20 cellular contexts compared by ENCODE assay signal in the genomic region with DNA sequence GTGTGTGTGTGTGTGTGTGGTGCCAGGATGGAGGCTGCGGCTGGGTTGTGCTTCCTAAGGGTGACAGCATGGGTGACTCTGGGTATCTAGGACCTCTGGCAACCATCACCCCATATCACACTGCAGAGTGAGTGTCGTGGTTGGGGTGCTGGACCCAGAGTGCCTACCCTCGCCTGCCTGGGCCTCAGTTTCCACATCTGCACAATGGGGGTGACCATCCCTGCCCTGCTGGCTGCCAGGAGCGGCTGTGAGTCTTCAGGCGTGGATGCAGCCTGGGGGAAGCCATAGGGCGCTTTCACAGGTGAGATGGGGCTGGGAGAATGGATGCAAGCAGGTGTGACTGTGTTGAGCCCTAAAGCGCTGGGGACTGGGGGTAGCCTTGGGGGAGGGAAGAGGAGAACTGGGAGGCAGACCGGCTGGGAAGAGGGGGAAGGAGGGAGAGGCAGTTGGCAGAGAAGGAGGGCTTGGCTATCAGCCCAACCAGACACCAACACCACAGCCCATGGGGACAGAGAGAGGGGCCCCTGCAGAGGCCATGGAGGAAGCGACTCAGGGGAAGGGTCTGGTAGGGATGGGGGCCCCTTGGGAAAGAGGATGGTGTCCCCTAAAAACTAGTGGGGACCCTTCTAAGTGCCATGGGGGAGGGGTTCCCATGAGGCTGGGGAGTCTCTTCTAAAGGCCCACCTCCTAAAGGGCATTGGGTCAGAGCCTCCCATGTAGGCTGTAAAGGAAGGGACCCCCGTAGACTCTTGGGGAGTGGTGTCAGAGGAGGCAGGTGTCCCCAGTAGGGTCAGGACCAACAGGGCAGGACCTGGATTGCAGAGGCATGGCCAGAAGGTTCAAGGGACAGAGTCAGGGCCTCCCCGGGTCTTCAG. TPM values are rescaled to one million over a fixed set of nuclear protein-coding genes. Genes with fewer than 3 reads are reported as not detected.
DNase-seq lines count a peak whose midpoint lies in the region; ATAC-seq and TF ChIP-seq lines count a peak whose summit lies in the region.
"Had no signal": no experiment of that assay in that cellular context is flagged by ENCODE, and none has a peak within 500 bp of the region (broad histone marks: within the 10 kb centered on the region; RNA-seq: fewer than 3 reads in every experiment).

No MANE protein-coding gene starts in this region.

- 91% methylated on average over 10 of the region's 11 CpGs for WGBS in mesenchymal stem cell

- H4K8ac ChIP-seq in mesenchymal stem cell (ENCODE audit: low read length): no peak overlapping the region

- H3K27me3 ChIP-seq in BLaER1 treated with 17β-estradiol and CSF1 and Interleukin-3, amounts not matched to agents 10 nM and 100 nM: no peaks in the 10 kb centered on the region
- H3K27me3 ChIP-seq in mesenchymal stem cell (ENCODE audit: control insufficient read depth in 1 of 2, insufficient read depth in 1 of 2, low read length in 2 of 2): peaks cover 0 to 27% of the 10 kb centered on the region in 2 experiments
- H3K27me3 ChIP-seq: body of pancreas, esophagus squamous epithelium, heart right ventricle, tibial artery had no signal

- no peak overlapping the region for H2BK15ac ChIP-seq in mesenchymal stem cell (ENCODE audit: low read depth, poor library complexity, severe bottlenecking)

- peak overlapping the region in 10 of 11 experiments; percentile 76 to 98 (median 88); a peak in 14 of 22 replicates for H3K4me2 ChIP-seq in BLaER1 treated with 17β-estradiol and CSF1 and Interleukin-3, amounts not matched to agents 10 nM and 100 nM
- no peak overlapping the region for H3K4me2 ChIP-seq in mesenchymal stem cell (ENCODE audit: low read length, poor library complexity, severe bottlenecking)

- peaks cover 22% of the 10 kb centered on the region for H3K36me3 Mint-ChIP-seq in brain
- no peaks in the 10 kb centered on the region for H3K36me3 Mint-ChIP-seq in natural killer cell treated with Interleukin-12 subunit alpha and Interleukin-12 subunit beta and Interleukin-15 and Interleukin-18, amount 100 ng/mL, for 72 hours

- no peak overlapping the region for H3K27ac ChIP-seq in BLaER1 treated with 17β-estradiol and CSF1 and Interleukin-3, amounts not matched to agents 10 nM and 100 nM
- H3K27ac ChIP-seq in mesenchymal stem cell (ENCODE audit: low read length, poor library complexity, severe bottlenecking): no peak overlapping the region
- H3K27ac ChIP-seq: body of pancreas, esophagus squamous epithelium had no signal

- no peaks in the 10 kb centered on the region for H3K9me3 ChIP-seq in BLaER1 treated with 17β-estradiol and CSF1 and Interleukin-3, amounts not matched to agents 10 nM and 100 nM (replicated peaks in 1 of 11)
- H3K9me3 ChIP-seq in mesenchymal stem cell (ENCODE audit: control insufficient read depth, low read length): no peaks in the 10 kb centered on the region
- H3K9me3 ChIP-seq: body of pancreas, esophagus squamous epithelium, heart right ventricle, tibial artery had no signal

- no peak overlapping the region for H3K14ac ChIP-seq in mesenchymal stem cell (ENCODE audit: low read length in 2 of 2)

- peak overlapping the region; percentile 87 to 99 (median 93) for H3K27ac Mint-ChIP-seq in brain
- peak overlapping the region; percentile 3 to 7 for H3K27ac Mint-ChIP-seq in natural killer cell treated with Interleukin-12 subunit alpha and Interleukin-12 subunit beta and Interleukin-15 and Interleukin-18, amount 100 ng/mL, for 72 hours
- H3K27ac Mint-ChIP-seq: activated naive CD4-positive, alpha-beta T cell treated with anti-CD3 and anti-CD28 coated beads for 36 hours had no signal

- DNase-seq in GM20000 (ENCODE audit: low spot score) (peak; percentile 38), omental fat pad (ENCODE audit: low spot score) (no peak), mesenchymal stem cell (no peak)
- no peak for DNase-seq in natural killer cell treated with Interleukin-12 subunit alpha and Interleukin-12 subunit beta and Interleukin-15 and Interleukin-18, amount 100 ng/mL, for 72 hours (ENCODE audit: low spot score)
- DNase-seq: activated CD8-positive, alpha-beta memory T cell treated with anti-CD3 and anti-CD28 coated beads, Interleukin-2, amount 50 U/mL, for 48 hours; activated naive CD4-positive, alpha-beta T cell treated with anti-CD3 and anti-CD28 coated beads for 36 hours; body of pancreas; DMS53; esophagus squamous epithelium; heart right ventricle; kidney glomerular epithelial cell; NCI-H1048; SIG-M5; stimulated activated CD4-positive, alpha-beta T cell treated with anti-CD3 and anti-CD28 coated beads, Interleukin-4, amount 100 ng/mL, for 4 hours; T-helper 9 cell; tibial artery had no signal

- H2AFZ ChIP-seq in mesenchymal stem cell (ENCODE audit: low read depth, low read length): no peak overlapping the region

- peaks cover 0 to 4% (median 0%) of the 10 kb centered on the region in 5 experiments for H3K9me3 Mint-ChIP-seq in brain
- peaks cover 3% of the 10 kb centered on the region for H3K9me3 Mint-ChIP-seq in natural killer cell treated with Interleukin-12 subunit alpha and Interleukin-12 subunit beta and Interleukin-15 and Interleukin-18, amount 100 ng/mL, for 72 hours
- H3K9me3 Mint-ChIP-seq: activated naive CD4-positive, alpha-beta T cell treated with anti-CD3 and anti-CD28 coated beads for 36 hours had no signal

- peaks cover 0 to 35% (median 11%) of the 10 kb centered on the region in 11 experiments; a peak in 10 of 22 replicates for H3K36me3 ChIP-seq in BLaER1 treated with 17β-estradiol and CSF1 and Interleukin-3, amounts not matched to agents 10 nM and 100 nM
- H3K36me3 ChIP-seq in mesenchymal stem cell (ENCODE audit: control insufficient read depth in 1 of 2, insufficient read depth in 2 of 2, low read depth in 1 of 2, low read length in 2 of 2): peaks cover 23 to 36% of the 10 kb centered on the region in 2 experiments

- no peak overlapping the region for H4K91ac ChIP-seq in mesenchymal stem cell (ENCODE audit: low read length)

- H3K4me3 ChIP-seq in BLaER1 treated with 17β-estradiol and CSF1 and Interleukin-3, amounts not matched to agents 10 nM and 100 nM: peak overlapping the region in 3 of 10 experiments; percentile 51 to 73 (median 65); a peak in 5 of 20 replicates
- peak overlapping the region in 1 of 2 experiments; percentile 98 for H3K4me3 ChIP-seq in mesenchymal stem cell (ENCODE audit: insufficient read depth in 1 of 2, low read depth in 1 of 2, low read length in 2 of 2)
- H3K4me3 ChIP-seq: body of pancreas had no signal

- no peak for ATAC-seq in natural killer cell treated with Interleukin-12 subunit alpha and Interleukin-12 subunit beta and Interleukin-15 and Interleukin-18, amount 100 ng/mL, for 72 hours
- ATAC-seq in omental fat pad (ENCODE audit: low FRiP score) (no peak), HG02610 (IDR thresholded peaks at IDR 0.05; ENCODE audit: unreplicated experiment) (no peak), HG03378 (IDR thresholded peaks at IDR 0.05; ENCODE audit: unreplicated experiment) (no peak)
- ATAC-seq: body of pancreas, heart right ventricle had no signal

- no peak overlapping the region for H3K9ac ChIP-seq in BLaER1 treated with 17β-estradiol and CSF1 and Interleukin-3, amounts not matched to agents 10 nM and 100 nM
- no peak overlapping the region for H3K9ac ChIP-seq in mesenchymal stem cell (ENCODE audit: low read length)

- no peak overlapping the region for H3K18ac ChIP-seq in mesenchymal stem cell (ENCODE audit: low read depth in 1 of 2, low read length in 2 of 2)

- no peak overlapping the region for H2BK5ac ChIP-seq in mesenchymal stem cell (ENCODE audit: low read depth, low read length, poor library complexity, severe bottlenecking)

- H3K23ac ChIP-seq in mesenchymal stem cell (ENCODE audit: low read length in 2 of 2): no peak overlapping the region

- peaks cover 0 to 39% (median 0%) of the 10 kb centered on the region in 11 experiments; a peak in 9 of 22 replicates for H4K20me1 ChIP-seq in BLaER1 treated with 17β-estradiol and CSF1 and Interleukin-3, amounts not matched to agents 10 nM and 100 nM

- peaks cover 40% of the 10 kb centered on the region for H3K4me1 Mint-ChIP-seq in brain
- H3K4me1 Mint-ChIP-seq in natural killer cell treated with Interleukin-12 subunit alpha and Interleukin-12 subunit beta and Interleukin-15 and Interleukin-18, amount 100 ng/mL, for 72 hours (ENCODE audit: low read depth in 2 of 2): peaks cover 13 to 14% of the 10 kb centered on the region in 2 donors

- peaks cover 6 to 25% (median 18%) of the 10 kb centered on the region in 10 experiments; a peak in 18 of 20 replicates for H3K4me1 ChIP-seq in BLaER1 treated with 17β-estradiol and CSF1 and Interleukin-3, amounts not matched to agents 10 nM and 100 nM
- peaks cover 20% of the 10 kb centered on the region for H3K4me1 ChIP-seq in mesenchymal stem cell (ENCODE audit: control insufficient read depth, insufficient read depth, low read depth, low read length)

- peaks cover 6% of the 10 kb centered on the region for H3K79me1 ChIP-seq in mesenchymal stem cell (replicated peaks; ENCODE audit: low read length, poor library complexity, severe bottlenecking)

- H2BK120ac ChIP-seq in mesenchymal stem cell (ENCODE audit: low read depth, low read length): no peak overlapping the region

- peak overlapping the region; percentile 93 to 100 (median 95) for H3K4me3 Mint-ChIP-seq in brain
- H3K4me3 Mint-ChIP-seq in natural killer cell treated with Interleukin-12 subunit alpha and Interleukin-12 subunit beta and Interleukin-15 and Interleukin-18, amount 100 ng/mL, for 72 hours: peak overlapping the region; percentile 81

- TF ChIP-seq CTCF in GM20000 (IDR thresholded peaks at IDR 0.05; ENCODE audit: extremely low read depth, missing control alignments) (no peak), brain (conservative IDR thresholded peaks at IDR 0.05) (no peak), omental fat pad (IDR thresholded peaks at IDR 0.05) (no peak)

- no peak overlapping the region for H2BK12ac ChIP-seq in mesenchymal stem cell (ENCODE audit: low read length in 2 of 2)

- no peak overlapping the region for H2AK5ac ChIP-seq in mesenchymal stem cell (ENCODE audit: low read length, severe bottlenecking)

- H3K4ac ChIP-seq in mesenchymal stem cell (ENCODE audit: low read depth in 1 of 2, low read length in 2 of 2): no peak overlapping the region

- peaks cover 10% of the 10 kb centered on the region for H3K27me3 Mint-ChIP-seq in brain
- H3K27me3 Mint-ChIP-seq in natural killer cell treated with Interleukin-12 subunit alpha and Interleukin-12 subunit beta and Interleukin-15 and Interleukin-18, amount 100 ng/mL, for 72 hours: peaks cover 0 to 6% of the 10 kb centered on the region in 2 donors

RNA-seq across cellular contexts. Expression of a gene that starts 1.7 kb away (rescaled TPM):
- 60.6 TPM for polyA plus RNA-seq in brain (ENCODE audit: insufficient read depth, low read depth, low replicate concordance)
- 10 to 100 TPM in 1 of 2 donors, 1 to 10 TPM in 1; 9.4 to 11.3 TPM for total RNA-seq in natural killer cell treated with Interleukin-12 subunit alpha and Interleukin-12 subunit beta and Interleukin-15 and Interleukin-18, amount 100 ng/mL, for 72 hours
- total RNA-seq in omental fat pad: 10 to 100 TPM in 3 of 4 donors, 1 to 10 TPM in 1; 10.0 to 30.6 (median 13.9) TPM
- polyA plus RNA-seq in mesenchymal stem cell (2013, experiment 1 of 2): 51.5 TPM
- polyA plus RNA-seq in mesenchymal stem cell (2013, experiment 2 of 2): 51.8 TPM

RNA-seq across cellular contexts. Expression of a gene that starts 10.6 kb away (rescaled TPM):
- 19.1 TPM for polyA plus RNA-seq in brain (ENCODE audit: insufficient read depth, low read depth, low replicate concordance)
- 10 to 100 TPM; 26.5 to 37.8 TPM for total RNA-seq in natural killer cell treated with Interleukin-12 subunit alpha and Interleukin-12 subunit beta and Interleukin-15 and Interleukin-18, amount 100 ng/mL, for 72 hours
- 10 to 100 TPM; 12.0 to 22.4 (median 16.6) TPM for total RNA-seq in omental fat pad
- 22.5 TPM for polyA plus RNA-seq in mesenchymal stem cell (2013, experiment 1 of 2)
- 20.6 TPM for polyA plus RNA-seq in mesenchymal stem cell (2013, experiment 2 of 2)

RNA-seq across cellular contexts. Expression of a gene that starts 10.8 kb away (rescaled TPM):
- polyA plus RNA-seq in brain (ENCODE audit: insufficient read depth, low read depth, low replicate concordance): 162 TPM
- total RNA-seq in natural killer cell treated with Interleukin-12 subunit alpha and Interleukin-12 subunit beta and Interleukin-15 and Interleukin-18, amount 100 ng/mL, for 72 hours: 10 to 100 TPM; 35.8 to 54.3 TPM
- 100 to 1,000 TPM; 144 to 252 (median 185) TPM for total RNA-seq in omental fat pad
- polyA plus RNA-seq in mesenchymal stem cell (2013, experiment 1 of 2): 109 TPM
- polyA plus RNA-seq in mesenchymal stem cell (2013, experiment 2 of 2): 119 TPM

RNA-seq across cellular contexts. Expression of a gene that starts 17.5 kb away (rescaled TPM):
- polyA plus RNA-seq in brain (ENCODE audit: insufficient read depth, low read depth, low replicate concordance): 29.2 TPM
- total RNA-seq in natural killer cell treated with Interleukin-12 subunit alpha and Interleukin-12 subunit beta and Interleukin-15 and Interleukin-18, amount 100 ng/mL, for 72 hours: 10 to 100 TPM; 17.5 to 33.4 TPM
- total RNA-seq in omental fat pad: 10 to 100 TPM in 3 of 4 donors, 1 to 10 TPM in 1; 8.6 to 33.3 (median 16.8) TPM
- 15.2 TPM for polyA plus RNA-seq in mesenchymal stem cell (2013, experiment 1 of 2)
- polyA plus RNA-seq in mesenchymal stem cell (2013, experiment 2 of 2): 15.4 TPM

RNA-seq across cellular contexts. Expression of a gene that starts 17.6 kb away (rescaled TPM):
- polyA plus RNA-seq in brain (ENCODE audit: insufficient read depth, low read depth, low replicate concordance): 1.5 TPM
- 1 to 10 TPM; 1.6 to 3.0 TPM for total RNA-seq in natural killer cell treated with Interleukin-12 subunit alpha and Interleukin-12 subunit beta and Interleukin-15 and Interleukin-18, amount 100 ng/mL, for 72 hours
- 1 to 10 TPM in 3 of 4 donors, under 1 TPM in 1; 0.48 to 3.8 (median 1.6) TPM for total RNA-seq in omental fat pad
- polyA plus RNA-seq in mesenchymal stem cell (2013, experiment 1 of 2): 3.4 TPM
- 3.8 TPM for polyA plus RNA-seq in mesenchymal stem cell (2013, experiment 2 of 2)
